ENCODE assay signal across 11 cellular contexts in the genomic region with DNA sequence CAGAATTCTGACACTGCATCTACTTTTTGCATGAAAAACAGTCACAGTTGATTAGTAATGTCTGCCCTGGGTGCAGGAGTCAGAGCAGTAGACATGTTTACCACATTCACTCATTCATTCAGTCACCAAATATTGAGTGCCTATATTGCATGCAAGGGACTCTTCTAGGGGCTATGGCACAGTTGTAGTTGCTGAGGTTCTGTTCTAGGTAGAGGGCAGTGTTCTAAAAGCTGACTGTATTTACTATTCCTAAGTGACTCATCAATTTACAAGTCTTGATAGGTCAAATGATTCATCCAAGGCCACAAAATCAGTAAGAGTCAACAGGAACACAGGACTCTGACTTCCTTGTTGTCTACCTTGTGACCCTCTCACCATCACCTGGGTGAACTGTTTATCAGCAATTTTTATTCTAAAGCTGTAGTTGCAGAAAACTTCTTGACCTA.
DNase-seq lines count a peak whose midpoint lies in the region; ATAC-seq, FAIRE-seq and TF ChIP-seq lines count a peak whose summit lies in the region.
"Had no signal": no experiment of that assay in that cellular context is flagged by ENCODE, and none has a peak within 500 bp of the region (broad histone marks: within the 10 kb centered on the region; RNA-seq: fewer than 3 reads in every experiment).

No MANE protein-coding gene starts in this region.

- H3K9me2 ChIP-seq in OCI-LY7 (ENCODE audit: insufficient read depth, low read length) = no peaks in the 10 kb centered on the region

- H3K36me3 Mint-ChIP-seq in astrocyte (ENCODE audit: low read depth, unreplicated experiment) (peaks cover 5% of the 10 kb centered on the region), nephron progenitor cell (ENCODE audit: low read depth) (peaks cover 6% of the 10 kb centered on the region)

- H2AFZ ChIP-seq in astrocyte (ENCODE audit: low read depth, low read length) (no peak overlapping the region), HepG2 (ENCODE audit: low read length) (no peak overlapping the region), OCI-LY7 (ENCODE audit: low read length) (no peak overlapping the region)

- H3K36me3 ChIP-seq in astrocyte (ENCODE audit: insufficient read depth, low read length) (no peaks in the 10 kb centered on the region), HepG2 (replicated peaks in 1 of 2; ENCODE audit: control insufficient read depth in 1 of 2, insufficient read depth in 2 of 2, low read length in 2 of 2) (no peaks in the 10 kb centered on the region), OCI-LY7 (ENCODE audit: insufficient read depth, low read length) (no peaks in the 10 kb centered on the region)
- H3K36me3 ChIP-seq: gastroesophageal sphincter, tibial artery had no signal

- BruUV-seq in HepG2 (replicated peaks; lab: Mats Ljungman, UMichigan) = no TSS peak
- no TSS peak for BruUV-seq in OCI-LY7 (replicated peaks; lab: Mats Ljungman, UMichigan)

- no peak for TF ChIP-seq RAD21 in HepG2 (CRISPR knock-in tag; IDR thresholded peaks at IDR 0.05)

- H3K4me3 ChIP-seq in LNCaP clone FGC (ENCODE audit: low read depth, low read length) = no peak overlapping the region
- H3K4me3 ChIP-seq in astrocyte (ENCODE audit: insufficient read depth, low read depth, low read length) = no peak overlapping the region
- H3K4me3 ChIP-seq in HepG2 (replicated peaks in 1 of 3; ENCODE audit: insufficient read depth in 1 of 3, low read depth in 2 of 3, low read length in 3 of 3) = no peak overlapping the region
- H3K4me3 ChIP-seq in OCI-LY7 (ENCODE audit: low read depth, low read length, poor library complexity, severe bottlenecking) = no peak overlapping the region
- H3K4me3 ChIP-seq: gastroesophageal sphincter, tibial artery had no signal

- POLR2A ChIA-PET in HepG2 (lab: Yijun Ruan, JAX) = no interaction called here
- POLR2A ChIA-PET in OCI-LY7 (lab: Charles Lee) = interaction anchor here (0.6 kb wide), 1 partner anchor 24 kb away, joined by 3 read pairs; no protein-coding TSS in a partner anchor

- TF ChIP-seq CTCF in LNCaP clone FGC (IDR thresholded peaks at IDR 0.05; ENCODE audit: control insufficient read depth, extremely low read depth, insufficient read depth) (peak; percentile 27; the same call in 1 of the 2 replicates), astrocyte (IDR thresholded peaks at IDR 0.05; ENCODE audit: insufficient read depth, low read depth, low read length) (peak; percentile 10), HepG2 (CRISPR knock-in tag; IDR thresholded peaks at IDR 0.05) (peak; percentile 17; the same call in 1 of the 2 replicates), nephron progenitor cell (IDR thresholded peaks at IDR 0.05) (no peak), OCI-LY7 (conservative IDR thresholded peaks at IDR 0.05; ENCODE audit: low read length) (no peak)

- in situ Hi-C loops in HepG2 (cut with HindIII; ENCODE audit: extremely low pct_ligation_motif_present, low pct_unique_long_range_greater_than_20kb) = no loop called here

- H3K27ac ChIP-seq in astrocyte (ENCODE audit: low read depth, low read length) (no peak overlapping the region), HepG2 (ENCODE audit: extremely low read length, insufficient read depth, low read length) (no peak overlapping the region), OCI-LY7 (ENCODE audit: low read depth, low read length, poor library complexity, severe bottlenecking) (no peak overlapping the region)
- H3K27ac ChIP-seq: tibial artery had no signal

- no peak for FAIRE-seq in astrocyte (lab: Jason Lieb, UNC)
- no peak for FAIRE-seq in HepG2 (lab: Jason Lieb, UNC)

- H3K27me3 Mint-ChIP-seq in astrocyte (ENCODE audit: low read depth, unreplicated experiment) = peaks cover 3% of the 10 kb centered on the region
- H3K27me3 Mint-ChIP-seq in nephron progenitor cell (ENCODE audit: low read depth, poor library complexity) = peaks cover 7% of the 10 kb centered on the region

- H3K9me3 ChIP-seq in astrocyte (ENCODE audit: insufficient read depth, low read depth, low read length) (no peaks in the 10 kb centered on the region), HepG2 (ENCODE audit: low read length) (no peaks in the 10 kb centered on the region), OCI-LY7 (ENCODE audit: low read length) (no peaks in the 10 kb centered on the region)
- H3K9me3 ChIP-seq: gastroesophageal sphincter, tibial artery had no signal

- TF ChIP-seq EP300 in HepG2 (IDR thresholded peaks at IDR 0.05; ENCODE audit: low read depth in 2 of 2, low read length in 2 of 2) (peak in 1 of 2 experiments; percentile 56; a peak in 1 of 4 replicates), HepG2 (CRISPR knock-in tag; IDR thresholded peaks at IDR 0.05; ENCODE audit: borderline replicate concordance) (0 out of 2 replicates have a peak, but pooled peaks have one; percentile 16)

- H3K4me1 ChIP-seq in astrocyte (ENCODE audit: insufficient read depth, low read length) (peaks cover 3% of the 10 kb centered on the region), HepG2 (ENCODE audit: insufficient read depth, low read length) (peaks cover 25% of the 10 kb centered on the region), OCI-LY7 (ENCODE audit: insufficient read depth, low read length, poor library complexity, severe bottlenecking) (no peaks in the 10 kb centered on the region)

- no peaks in the 10 kb centered on the region for H3K79me2 ChIP-seq in astrocyte (ENCODE audit: insufficient read depth, low read length)
- no peaks in the 10 kb centered on the region for H3K79me2 ChIP-seq in HepG2 (ENCODE audit: insufficient read depth, low read length)
- H3K79me2 ChIP-seq in OCI-LY7 (ENCODE audit: insufficient read depth, low read depth, low read length) = no peaks in the 10 kb centered on the region

- H3K27ac Mint-ChIP-seq in astrocyte (ENCODE audit: unreplicated experiment) (no peak overlapping the region), nephron progenitor cell (no peak overlapping the region)
- H3K27ac Mint-ChIP-seq: T-helper 2 cell treated with Interferon-gamma antibody and Interleukin-4, amounts not matched to agents 5 μg/mL and 100 μg/mL, for 36 hours had no signal

- H3K9me3 Mint-ChIP-seq in astrocyte (ENCODE audit: unreplicated experiment) = peaks cover 8% of the 10 kb centered on the region
- peaks cover 20% of the 10 kb centered on the region for H3K9me3 Mint-ChIP-seq in nephron progenitor cell

- TF ChIP-seq POLR2A in HepG2 (IDR thresholded peaks at IDR 0.05; ENCODE audit: insufficient read depth in 1 of 2, low read depth in 2 of 2, low read length in 2 of 2) = no peak

- H3K4me3 Mint-ChIP-seq in astrocyte (ENCODE audit: unreplicated experiment) (no peak overlapping the region), nephron progenitor cell (no peak overlapping the region)
- H3K4me3 Mint-ChIP-seq: T-helper 2 cell treated with Interferon-gamma antibody and Interleukin-4, amounts not matched to agents 5 μg/mL and 100 μg/mL, for 36 hours had no signal

- H3K4me1 Mint-ChIP-seq in astrocyte (ENCODE audit: low read depth, unreplicated experiment) = peaks cover 15% of the 10 kb centered on the region
- H3K4me1 Mint-ChIP-seq in nephron progenitor cell = peaks cover 34% of the 10 kb centered on the region

- intact Hi-C loops in HepG2 (cut with micrococcal nuclease; ENCODE audit: unreplicated experiment) (no loop called here), OCI-LY7 (cut with micrococcal nuclease; ENCODE audit: unreplicated experiment) (no loop called here)

- H3K27me3 ChIP-seq in astrocyte (ENCODE audit: insufficient read depth, low read length) (no peaks in the 10 kb centered on the region), HepG2 (ENCODE audit: control insufficient read depth in 1 of 2, insufficient read depth in 2 of 2, low read length in 2 of 2) (no peaks in the 10 kb centered on the region)
- H3K27me3 ChIP-seq: gastroesophageal sphincter, tibial artery had no signal

- DNase-seq in ELR (ENCODE audit: low read depth) (peak; percentile 73), LNCaP clone FGC (ENCODE audit: low read depth) (peak; percentile 54), astrocyte (ENCODE audit: low read depth) (peak; percentile 30), HepG2 (ENCODE audit: low spot score) (peak; percentile 69), nephron progenitor cell (no peak), midbrain (lab: John Stamatoyannopoulos, UW) (no peak), OCI-LY7 (ENCODE audit: low spot score) (no peak)
- DNase-seq: tibial artery had no signal

- H3K9ac ChIP-seq in astrocyte (ENCODE audit: low read length) = no peak overlapping the region
- H3K9ac ChIP-seq in HepG2 (ENCODE audit: insufficient read depth, low read depth, low read length) = no peak overlapping the region

- CTCF ChIA-PET in HepG2 (lab: Yijun Ruan, JAX; ENCODE audit: low intra/inter-chr PET ratio, low total read pairs) = no interaction called here
- CTCF ChIA-PET in OCI-LY7 (lab: Charles Lee; ENCODE audit: unreplicated experiment) = no interaction called here

- H4K20me1 ChIP-seq in astrocyte (ENCODE audit: insufficient read depth, low read length) (no peaks in the 10 kb centered on the region), HepG2 (ENCODE audit: insufficient read depth, low read length) (no peaks in the 10 kb centered on the region), OCI-LY7 (ENCODE audit: insufficient read depth, low read length) (no peaks in the 10 kb centered on the region)

- ATAC-seq in HepG2 (peak; percentile 77), HG03439 (IDR thresholded peaks at IDR 0.05; ENCODE audit: unreplicated experiment) (no peak)
- ATAC-seq: gastroesophageal sphincter had no signal

- no peak overlapping the region for H3K4me2 ChIP-seq in astrocyte (ENCODE audit: low read length)
- H3K4me2 ChIP-seq in HepG2 (ENCODE audit: low read depth, low read length) = no peak overlapping the region; the same call in 1 of the 2 replicates
- no peak overlapping the region for H3K4me2 ChIP-seq in OCI-LY7 (ENCODE audit: low read length)

TF ChIP-seq in HepG2, 621 proteins besides CTCF, POLR2A, EP300 and RAD21 (continues in another document):
- no peak for TF ChIP-seq CREM (IDR thresholded peaks at IDR 0.05)
- no peak for TF ChIP-seq CREM (CRISPR knock-in tag; IDR thresholded peaks at IDR 0.05)
- no peak for TF ChIP-seq MAZ (IDR thresholded peaks at IDR 0.05; ENCODE audit: borderline replicate concordance, low read depth, low read length)
- no peak for TF ChIP-seq MAZ (CRISPR knock-in tag; IDR thresholded peaks at IDR 0.05; ENCODE audit: low read depth)
- TF ChIP-seq, protein P1, sequence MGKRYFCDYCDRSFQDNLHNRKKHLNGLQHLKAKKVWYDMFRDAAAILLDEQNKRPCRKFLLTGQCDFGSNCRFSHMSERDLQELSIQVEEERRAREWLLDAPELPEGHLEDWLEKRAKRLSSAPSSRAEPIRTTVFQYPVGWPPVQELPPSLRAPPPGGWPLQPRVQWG (CRISPR knock-in tag; IDR thresholded peaks at IDR 0.05; ENCODE audit: borderline replicate concordance, low read depth) = no peak
- TF ChIP-seq THAP11 (CRISPR knock-in tag; IDR thresholded peaks at IDR 0.05) = 0 out of 2 replicates have a peak, but pooled peaks have one; percentile 22

Comparison
In these comparisons a context has a peak if more than half of its experiments do, and no peak if none do; other contexts are left out.
1. DNase-seq: peak in ELR (single experiment), LNCaP clone FGC (single experiment), astrocyte (single experiment) and HepG2 (single experiment); none in nephron progenitor cell (single experiment), midbrain (single experiment) and OCI-LY7 (single experiment).
2. CTCF ChIP-seq: peak in LNCaP clone FGC (single experiment), astrocyte (single experiment) and HepG2 (single experiment); none in nephron progenitor cell (single experiment) and OCI-LY7 (single experiment).